ENCODE assay signal across 8 cellular contexts in the genomic region with DNA sequence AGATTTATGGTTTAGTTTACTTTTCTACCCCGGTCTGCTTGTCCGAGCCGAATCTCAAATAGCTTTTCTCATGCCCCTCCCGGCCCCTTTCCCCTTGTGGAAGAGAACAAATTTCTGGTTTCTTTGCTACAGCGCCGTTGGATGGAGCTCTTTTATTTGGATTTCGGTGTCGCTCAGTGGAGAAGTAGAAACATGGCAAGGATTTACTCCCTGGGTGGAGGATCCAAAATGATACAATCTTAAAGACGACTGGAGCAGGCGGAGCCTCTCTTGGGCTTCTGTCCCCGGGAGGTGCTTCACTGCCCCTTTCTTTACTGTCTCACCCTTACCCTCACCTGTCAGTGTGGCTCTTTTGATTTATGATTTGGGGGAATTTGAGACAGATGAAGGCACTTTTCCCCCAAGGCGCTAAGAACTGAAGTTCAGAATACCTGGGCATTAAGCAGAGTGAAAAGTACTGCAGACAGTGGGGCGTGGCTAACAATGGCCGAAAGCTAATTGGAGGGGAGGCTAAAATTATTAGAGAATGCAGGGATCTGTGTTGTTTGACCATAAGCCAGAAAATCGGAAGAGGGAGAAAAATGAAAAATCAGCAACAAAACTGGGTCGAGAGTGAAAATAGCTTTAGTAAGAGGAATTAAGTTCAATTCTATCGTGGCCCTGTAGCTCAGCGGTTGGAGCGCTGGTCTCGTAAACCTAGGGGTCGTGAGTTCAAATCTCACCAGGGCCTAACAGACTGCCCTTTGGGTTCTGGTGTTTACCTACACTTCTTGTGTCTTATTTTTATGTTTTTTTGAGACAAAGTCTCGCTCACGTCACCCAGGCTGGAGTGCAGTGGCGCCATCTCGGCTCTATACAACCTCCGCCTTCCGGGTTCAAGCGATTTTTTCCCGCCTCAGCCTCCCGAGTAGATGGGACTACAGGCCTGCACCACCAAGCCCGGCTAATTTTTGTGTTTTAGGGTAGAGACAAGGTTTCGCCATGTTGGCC.
A peak's percentile ranks its signal among the peaks of the same experiment; 100 is the strongest.
DNase-seq lines count a peak whose midpoint lies in the region; ATAC-seq and TF ChIP-seq lines count a peak whose summit lies in the region.

No MANE protein-coding gene starts in this region.

- peaks cover 9% of the 10 kb centered on the region for H3K4me1 Mint-ChIP-seq in activated T-cell treated with anti-CD3 and anti-CD28 coated beads, Interleukin-2, amount 50 U/mL, for 4 hours (ENCODE audit: low read depth)

- peaks cover 6% of the 10 kb centered on the region for H3K4me1 ChIP-seq in RWPE2 (ENCODE audit: insufficient read depth, poor library complexity, severe bottlenecking)

- H3K4me3 Mint-ChIP-seq in activated T-cell treated with anti-CD3 and anti-CD28 coated beads, Interleukin-2, amount 50 U/mL, for 4 hours, result peak overlapping the region; percentile 19

- peaks cover 66% of the 10 kb centered on the region for H3K27me3 Mint-ChIP-seq in activated T-cell treated with anti-CD3 and anti-CD28 coated beads, Interleukin-2, amount 50 U/mL, for 4 hours (ENCODE audit: low read depth)

- H3K36me3 ChIP-seq in RWPE2 (ENCODE audit: low read depth), result no peaks in the 10 kb centered on the region

- TF ChIP-seq POLR2A in erythroblast (IDR thresholded peaks at IDR 0.05; ENCODE audit: low read length), result no peak

- no peaks in the 10 kb centered on the region for H3K27me3 ChIP-seq in RWPE2 (ENCODE audit: insufficient read depth, poor library complexity, severe bottlenecking)

- no peaks in the 10 kb centered on the region for H3K36me3 Mint-ChIP-seq in activated T-cell treated with anti-CD3 and anti-CD28 coated beads, Interleukin-2, amount 50 U/mL, for 4 hours (ENCODE audit: insufficient read depth)

- H3K9me3 ChIP-seq in RWPE2 (ENCODE audit: severe bottlenecking), result no peaks in the 10 kb centered on the region

- no peak for ATAC-seq in activated T-cell treated with anti-CD3 and anti-CD28 coated beads, Interleukin-2, amount 50 U/mL, for 4 hours
- ATAC-seq in RWPE2 (ENCODE audit: low read depth) (peak; percentile 83), sciatic nerve (peak; percentile 28), HG02571 (IDR thresholded peaks at IDR 0.05; ENCODE audit: unreplicated experiment) (no peak)

- peak overlapping the region; percentile 24 for H3K27ac ChIP-seq in RWPE2 (ENCODE audit: poor library complexity, severe bottlenecking)

- intact Hi-C loops in sciatic nerve (cut with DNase I), result no loop called here

- no peaks in the 10 kb centered on the region for H3K9me3 Mint-ChIP-seq in activated T-cell treated with anti-CD3 and anti-CD28 coated beads, Interleukin-2, amount 50 U/mL, for 4 hours

- H3K4me3 ChIP-seq in RWPE2 (ENCODE audit: severe bottlenecking), result peak overlapping the region; percentile 44

- peak; percentile 24 for TF ChIP-seq CTCF in RWPE2 (IDR thresholded peaks at IDR 0.05; ENCODE audit: poor library complexity, severe bottlenecking)

- DNase-seq in activated T-cell treated with anti-CD3 and anti-CD28 coated beads, Interleukin-2, amount 50 U/mL, for 4 hours, result no peak
- DNase-seq in activated T-cell treated with anti-CD3 and anti-CD28 coated beads for 4 hours (no peak), RWPE2 (ENCODE audit: low spot score) (no peak), erythroblast (lab: John Stamatoyannopoulos, UW) (peak; percentile 13 to 31), sciatic nerve (ENCODE audit: low spot score) (no peak), NCI-H774 (lab: John Stamatoyannopoulos, UW) (no peak), DMS153 treated with DMSO at 0.1 percent for 48 hours (lab: John Stamatoyannopoulos, UW; ENCODE audit: unreplicated experiment) (no peak)

Comparison
In these comparisons a context has a peak if more than half of its experiments do, and no peak if none do; other contexts are left out.
1. ATAC-seq: peak in RWPE2 (single experiment) and sciatic nerve (single experiment); none in activated T-cell treated with anti-CD3 and anti-CD28 coated beads, Interleukin-2, amount 50 U/mL, for 4 hours (0 of 2) and HG02571 (single experiment).
2. DNase-seq: peak in erythroblast (2 of 2); none in activated T-cell treated with anti-CD3 and anti-CD28 coated beads, Interleukin-2, amount 50 U/mL, for 4 hours (single experiment), activated T-cell treated with anti-CD3 and anti-CD28 coated beads for 4 hours (single experiment), RWPE2 (single experiment), sciatic nerve (single experiment), NCI-H774 (single experiment) and DMS153 treated with DMSO at 0.1 percent for 48 hours (single experiment).